Comparison of ENCODE assay signal across 17 cellular contexts in genomic region chr18:22271030-22271429, GRCh38.
DNase-seq lines count a peak whose midpoint lies in the region; ATAC-seq and TF ChIP-seq lines count a peak whose summit lies in the region.
"Had no signal": no experiment of that assay in that cellular context is flagged by ENCODE, and none has a peak within 500 bp of the region (broad histone marks: within the 10 kb centered on the region; RNA-seq: fewer than 3 reads in every experiment).

No MANE protein-coding gene starts in this region.

- H3K4me1 Mint-ChIP-seq in neural progenitor cell: no peaks in the 10 kb centered on the region
- H3K4me1 Mint-ChIP-seq: B cell had no signal

- no peak overlapping the region for H3K4me3 ChIP-seq in right cardiac atrium (ENCODE audit: low read length)
- H3K4me3 ChIP-seq in HEK293 (ENCODE audit: low read depth, low read length): no peak overlapping the region
- no peak overlapping the region for H3K4me3 ChIP-seq in neural progenitor cell
- H3K4me3 ChIP-seq: A549; BLaER1 treated with 17β-estradiol and CSF1 and Interleukin-3, amounts not matched to agents 10 nM and 100 nM had no signal

- H3K4me3 Mint-ChIP-seq in neural progenitor cell: no peak overlapping the region
- H3K4me3 Mint-ChIP-seq: B cell; CD4-positive, alpha-beta T cell; CD8-positive, alpha-beta T cell had no signal

- no peak for ATAC-seq in right cardiac atrium
- ATAC-seq in Right ventricle myocardium inferior: no peak
- no peak for ATAC-seq in HG03175 (IDR thresholded peaks at IDR 0.05; ENCODE audit: unreplicated experiment)
- ATAC-seq: A549; CD8-positive, alpha-beta T cell had no signal

- DNase-seq in right cardiac atrium (no peak), Right ventricle myocardium inferior (ENCODE audit: missing footprints) (no peak), neural progenitor cell (ENCODE audit: low spot score) (no peak)
- DNase-seq: AML-193; Caco-2; Calu3; CD4-positive, alpha-beta T cell; CD8-positive, alpha-beta T cell; DMS79 treated with DMSO at 0.1 percent for 48 hours; GF-D8 had no signal

- CTCF ChIA-PET in HEK293 (lab: Yijun Ruan, JAX): no interaction called here

- H3K9me3 ChIP-seq in right cardiac atrium (ENCODE audit: control insufficient read depth, low read length) (no peaks in the 10 kb centered on the region), HEK293 (ENCODE audit: control insufficient read depth, insufficient read depth, low read depth, low read length) (no peaks in the 10 kb centered on the region), neural progenitor cell (ENCODE audit: low read depth) (no peaks in the 10 kb centered on the region)
- H3K9me3 ChIP-seq: A549; BLaER1 treated with 17β-estradiol and CSF1 and Interleukin-3, amounts not matched to agents 10 nM and 100 nM; Caco-2 had no signal

- no peaks in the 10 kb centered on the region for H3F3A ChIP-seq in neural progenitor cell (ENCODE audit: low read depth)

- peaks cover 4% of the 10 kb centered on the region for H3K9me3 Mint-ChIP-seq in neural progenitor cell
- H3K9me3 Mint-ChIP-seq: CD8-positive, alpha-beta T cell had no signal

- no peak overlapping the region for H3K9ac ChIP-seq in neural progenitor cell
- H3K9ac ChIP-seq: BLaER1 treated with 17β-estradiol and CSF1 and Interleukin-3, amounts not matched to agents 10 nM and 100 nM had no signal

- no peaks in the 10 kb centered on the region for H3K36me3 ChIP-seq in HEK293 (ENCODE audit: control insufficient read depth in 2 of 2, insufficient read depth in 1 of 2, low read length in 2 of 2)
- H3K36me3 ChIP-seq in neural progenitor cell: no peaks in the 10 kb centered on the region
- H3K36me3 ChIP-seq: BLaER1 treated with 17β-estradiol and CSF1 and Interleukin-3, amounts not matched to agents 10 nM and 100 nM had no signal

- no peak overlapping the region for H3K4me2 ChIP-seq in neural progenitor cell
- H3K4me2 ChIP-seq: A549; BLaER1 treated with 17β-estradiol and CSF1 and Interleukin-3, amounts not matched to agents 10 nM and 100 nM had no signal

- POLR2A ChIA-PET in HEK293 (lab: Yijun Ruan, JAX): no interaction called here

- H3K36me3 Mint-ChIP-seq in neural progenitor cell: no peaks in the 10 kb centered on the region
- H3K36me3 Mint-ChIP-seq: CD8-positive, alpha-beta T cell had no signal

- TF ChIP-seq CTCF in HEK293 (tag by site-specific recombination; IDR thresholded peaks at IDR 0.05) (no peak), neural progenitor cell (IDR thresholded peaks at IDR 0.05) (no peak)

- H3K27ac ChIP-seq in right cardiac atrium (ENCODE audit: low read length) (peak overlapping the region; percentile 53), HEK293 (ENCODE audit: extremely low read depth, low read depth, low read length) (no peak overlapping the region), neural progenitor cell (no peak overlapping the region)
- H3K27ac ChIP-seq: 22Rv1; A549; BLaER1 treated with 17β-estradiol and CSF1 and Interleukin-3, amounts not matched to agents 10 nM and 100 nM; C4-2B had no signal

- H3K27me3 ChIP-seq in right cardiac atrium (ENCODE audit: control insufficient read depth, insufficient read depth): no peaks in the 10 kb centered on the region
- peaks cover 5% of the 10 kb centered on the region for H3K27me3 ChIP-seq in neural progenitor cell
- H3K27me3 ChIP-seq: BLaER1 treated with 17β-estradiol and CSF1 and Interleukin-3, amounts not matched to agents 10 nM and 100 nM had no signal

- no peak overlapping the region for H2AFZ ChIP-seq in neural progenitor cell (replicated peaks)

- WGBS in right cardiac atrium: 95% methylated on average over 1 of the region's 1 CpG

- no peaks in the 10 kb centered on the region for H3K79me2 ChIP-seq in neural progenitor cell (ENCODE audit: low read depth)

- H3K27me3 Mint-ChIP-seq in neural progenitor cell (ENCODE audit: insufficient read depth, low read depth): peaks cover 16% of the 10 kb centered on the region
- H3K27me3 Mint-ChIP-seq: CD4-positive, alpha-beta T cell had no signal

- H3K4me1 ChIP-seq in right cardiac atrium (ENCODE audit: control insufficient read depth, insufficient read depth, low read length) (peaks cover 4% of the 10 kb centered on the region), HEK293 (ENCODE audit: control insufficient read depth, insufficient read depth, low read length) (peaks cover 4% of the 10 kb centered on the region; the same call in 1 of the 2 replicates), neural progenitor cell (no peaks in the 10 kb centered on the region)
- H3K4me1 ChIP-seq: A549; BLaER1 treated with 17β-estradiol and CSF1 and Interleukin-3, amounts not matched to agents 10 nM and 100 nM; Caco-2 had no signal

- no peaks in the 10 kb centered on the region for H4K20me1 ChIP-seq in neural progenitor cell (ENCODE audit: low read depth)
- H4K20me1 ChIP-seq: BLaER1 treated with 17β-estradiol and CSF1 and Interleukin-3, amounts not matched to agents 10 nM and 100 nM had no signal

- intact Hi-C loops in right cardiac atrium (cut with DNase I): loop anchor here in 2 of 4 donors (5.0 to 10.0 kb wide), 2 partner anchors 194 to 291 kb away; no protein-coding TSS in a partner anchor
- intact Hi-C loops in Right ventricle myocardium inferior (cut with DNase I): no loop called here

- peak overlapping the region; percentile 26 for H3K27ac Mint-ChIP-seq in neural progenitor cell
- H3K27ac Mint-ChIP-seq: B cell; CD4-positive, alpha-beta T cell; CD8-positive, alpha-beta T cell had no signal

TF ChIP-seq in HEK293, 187 proteins besides CTCF, POLR2A, EP300 and RAD21:
- peak; percentile 94 for TF ChIP-seq EGR2 (tag by site-specific recombination; IDR thresholded peaks at IDR 0.05; ENCODE audit: low read depth)
- TF ChIP-seq ZBTB26 (tag by site-specific recombination; optimal IDR thresholded peaks at IDR 0.05): no peak
- no peak for TF ChIP-seq ZNF169 (tag by site-specific recombination; IDR thresholded peaks at IDR 0.05)
- TF ChIP-seq, protein P1, sequence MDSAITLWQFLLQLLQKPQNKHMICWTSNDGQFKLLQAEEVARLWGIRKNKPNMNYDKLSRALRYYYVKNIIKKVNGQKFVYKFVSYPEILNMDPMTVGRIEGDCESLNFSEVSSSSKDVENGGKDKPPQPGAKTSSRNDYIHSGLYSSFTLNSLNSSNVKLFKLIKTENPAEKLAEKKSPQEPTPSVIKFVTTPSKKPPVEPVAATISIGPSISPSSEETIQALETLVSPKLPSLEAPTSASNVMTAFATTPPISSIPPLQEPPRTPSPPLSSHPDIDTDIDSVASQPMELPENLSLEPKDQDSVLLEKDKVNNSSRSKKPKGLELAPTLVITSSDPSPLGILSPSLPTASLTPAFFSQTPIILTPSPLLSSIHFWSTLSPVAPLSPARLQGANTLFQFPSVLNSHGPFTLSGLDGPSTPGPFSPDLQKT (IDR thresholded peaks at IDR 0.05; ENCODE audit: borderline replicate concordance, low read depth, low read length): no peak
- TF ChIP-seq, protein P2, sequence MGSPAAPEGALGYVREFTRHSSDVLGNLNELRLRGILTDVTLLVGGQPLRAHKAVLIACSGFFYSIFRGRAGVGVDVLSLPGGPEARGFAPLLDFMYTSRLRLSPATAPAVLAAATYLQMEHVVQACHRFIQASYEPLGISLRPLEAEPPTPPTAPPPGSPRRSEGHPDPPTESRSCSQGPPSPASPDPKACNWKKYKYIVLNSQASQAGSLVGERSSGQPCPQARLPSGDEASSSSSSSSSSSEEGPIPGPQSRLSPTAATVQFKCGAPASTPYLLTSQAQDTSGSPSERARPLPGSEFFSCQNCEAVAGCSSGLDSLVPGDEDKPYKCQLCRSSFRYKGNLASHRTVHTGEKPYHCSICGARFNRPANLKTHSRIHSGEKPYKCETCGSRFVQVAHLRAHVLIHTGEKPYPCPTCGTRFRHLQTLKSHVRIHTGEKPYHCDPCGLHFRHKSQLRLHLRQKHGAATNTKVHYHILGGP (tag by site-specific recombination; IDR thresholded peaks at IDR 0.05): no peak
- no peak for TF ChIP-seq ZNF302 (tag by site-specific recombination; IDR thresholded peaks at IDR 0.05; ENCODE audit: low read depth)
- TF ChIP-seq, protein P3, sequence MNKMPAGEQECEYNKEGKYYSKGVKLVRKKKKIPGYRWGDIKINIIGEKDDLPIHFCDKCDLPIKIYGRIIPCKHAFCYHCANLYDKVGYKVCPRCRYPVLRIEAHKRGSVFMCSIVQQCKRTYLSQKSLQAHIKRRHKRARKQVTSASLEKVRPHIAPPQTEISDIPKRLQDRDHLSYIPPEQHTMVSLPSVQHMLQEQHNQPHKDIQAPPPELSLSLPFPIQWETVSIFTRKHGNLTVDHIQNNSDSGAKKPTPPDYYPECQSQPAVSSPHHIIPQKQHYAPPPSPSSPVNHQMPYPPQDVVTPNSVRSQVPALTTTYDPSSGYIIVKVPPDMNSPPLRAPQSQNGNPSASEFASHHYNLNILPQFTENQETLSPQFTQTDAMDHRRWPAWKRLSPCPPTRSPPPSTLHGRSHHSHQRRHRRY (tag by site-specific recombination; IDR thresholded peaks at IDR 0.05): no peak
- no peak for TF ChIP-seq ZNF211 (tag by site-specific recombination; IDR thresholded peaks at IDR 0.05; ENCODE audit: low read depth)
- no peak for TF ChIP-seq ZNF707 (tag by site-specific recombination; IDR thresholded peaks at IDR 0.05)
- peak; percentile 79 for TF ChIP-seq ZFHX2 (tag by site-specific recombination; conservative IDR thresholded peaks at IDR 0.05)
- no peak for TF ChIP-seq MZF1 (tag by site-specific recombination; IDR thresholded peaks at IDR 0.05; ENCODE audit: borderline replicate concordance)
